1 cellular context compared by ENCODE assay signal in genomic region chr7:116571552-116571951, GRCh38.
TF ChIP-seq lines count a peak whose summit lies in the region.

No MANE protein-coding gene starts in this region.

TF ChIP-seq in A549, 52 proteins besides CTCF, POLR2A, EP300 and RAD21 (continued from another document):
- TF ChIP-seq MAX (IDR thresholded peaks at IDR 0.05) (no peak), NFE2L2 (conservative IDR thresholded peaks at IDR 0.05; ENCODE audit: low read length) (peak; percentile 75), GATA3 (IDR thresholded peaks at IDR 0.05; ENCODE audit: borderline replicate concordance) (no peak), ELK1 (IDR thresholded peaks at IDR 0.05; ENCODE audit: low read depth, low read length) (no peak), RARB (CRISPR knock-in tag; IDR thresholded peaks at IDR 0.05) (no peak), EHMT2 (IDR thresholded peaks at IDR 0.05; ENCODE audit: low read depth) (no peak), KDM1A (IDR thresholded peaks at IDR 0.05; ENCODE audit: low read depth) (no peak), FOSL2 (IDR thresholded peaks at IDR 0.05) (no peak), FOSL2 (CRISPR knock-in tag; IDR thresholded peaks at IDR 0.05) (no peak), HOXB5 (CRISPR knock-in tag; IDR thresholded peaks at IDR 0.05) (no peak), POLR2AphosphoS2 (conservative IDR thresholded peaks at IDR 0.05; ENCODE audit: low read length) (no peak), TFCP2L1 (CRISPR knock-in tag; IDR thresholded peaks at IDR 0.05) (no peak), ZSCAN20 (CRISPR knock-in tag; IDR thresholded peaks at IDR 0.05) (no peak), ZNF302 (CRISPR knock-in tag; IDR thresholded peaks at IDR 0.05) (no peak), KDM5A (IDR thresholded peaks at IDR 0.05) (no peak), SREBF2 (IDR thresholded peaks at IDR 0.05) (no peak), CEBPB (IDR thresholded peaks at IDR 0.05) (peak; percentile 85 to 94), ZC3H11A (IDR thresholded peaks at IDR 0.05) (no peak), JUN (IDR thresholded peaks at IDR 0.05) (no peak), PHF8 (IDR thresholded peaks at IDR 0.05; ENCODE audit: borderline replicate concordance, low read depth) (no peak), HEYL (CRISPR knock-in tag; IDR thresholded peaks at IDR 0.05) (no peak), MAFK (IDR thresholded peaks at IDR 0.05; ENCODE audit: partially characterized antibody) (peak; percentile 85), HES2 (IDR thresholded peaks at IDR 0.05) (peak; percentile 22; the same call in 1 of the 2 replicates), TP53 (CRISPR knock-in tag; IDR thresholded peaks at IDR 0.05) (no peak), CHD4 (IDR thresholded peaks at IDR 0.05; ENCODE audit: borderline replicate concordance) (no peak)
